Comparison of ENCODE assay signal across 8 cellular contexts in the genomic region with DNA sequence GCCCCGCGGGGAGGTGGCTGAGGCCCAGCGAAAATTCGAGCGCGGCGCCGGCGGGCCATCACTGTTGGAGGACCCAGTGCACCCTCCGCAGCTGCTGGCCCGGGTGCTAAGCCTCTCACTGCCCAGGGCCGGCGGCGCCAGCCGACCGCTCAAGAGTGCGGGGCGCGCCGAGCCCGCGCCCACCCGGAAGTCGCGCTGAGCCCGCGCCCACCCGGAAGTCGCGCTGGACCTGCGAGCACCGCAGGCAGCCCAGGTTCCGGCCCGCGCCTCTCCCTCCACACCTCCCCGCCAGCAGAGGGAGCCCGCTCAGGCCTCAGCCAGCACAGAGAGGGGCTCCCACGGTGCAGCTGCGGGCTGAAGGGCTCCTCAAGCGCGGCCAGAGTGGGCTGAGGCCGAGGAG.
DNase-seq lines count a peak whose midpoint lies in the region; ATAC-seq and TF ChIP-seq lines count a peak whose summit lies in the region.
"Not testable (repeated sequence)": the region's sequence is repeated elsewhere in the genome, so short reads cannot be mapped to it uniquely, and the experiment has no call there.

No MANE protein-coding gene starts in this region.

- H3K9me3 Mint-ChIP-seq in GM23338; activated naive CD8-positive, alpha-beta T cell treated with anti-CD3 and anti-CD28 coated beads, Interleukin-2, amount 10 ng/mL, durations not matched to agents 7 days and 5 days; stimulated activated effector memory CD8-positive, alpha-beta T cell treated with anti-CD3 and anti-CD28 coated beads, Interleukin-12 subunit alpha, Interleukin-12 subunit beta, amount 100 ng/mL, for 72 hours: not testable (repeated sequence)

- H3K4me2 ChIP-seq in GM23338, result not testable (repeated sequence)

- H3K27ac ChIP-seq in GM23338 (ENCODE audit: low read depth), result not testable (repeated sequence)
- H3K27ac ChIP-seq in SJSA1 (peak overlapping the region; percentile 63; the same call in 1 of the 2 replicates), dorsolateral prefrontal cortex (peak overlapping the region in 18 of 59 donors; percentile 53 to 90 (median 72)), right atrium auricular region (peak overlapping the region; percentile 73 to 75), neutrophil (peak overlapping the region; percentile 60), upper lobe of left lung (peak overlapping the region in 3 of 4 donors; percentile 69 to 80 (median 74))

- H2AFZ ChIP-seq in GM23338, result not testable (repeated sequence)

- not testable (repeated sequence) for H3K36me3 Mint-ChIP-seq in GM23338 (ENCODE audit: low read depth); activated naive CD8-positive, alpha-beta T cell treated with anti-CD3 and anti-CD28 coated beads, Interleukin-2, amount 10 ng/mL, durations not matched to agents 7 days and 5 days; stimulated activated effector memory CD8-positive, alpha-beta T cell treated with anti-CD3 and anti-CD28 coated beads, Interleukin-12 subunit alpha, Interleukin-12 subunit beta, amount 100 ng/mL, for 72 hours

- not testable (repeated sequence) for H3K4me1 ChIP-seq in GM23338 (ENCODE audit: insufficient read depth); SJSA1 (replicated peaks); right atrium auricular region; neutrophil (ENCODE audit: control insufficient read depth in 1 of 2, insufficient read depth in 1 of 2, low read depth in 1 of 2, low read length in 1 of 2); upper lobe of left lung

- ATAC-seq in GM23338; activated naive CD8-positive, alpha-beta T cell treated with anti-CD3 and anti-CD28 coated beads, Interleukin-2, amount 10 ng/mL, durations not matched to agents 7 days and 5 days (ENCODE audit: low read depth); stimulated activated effector memory CD8-positive, alpha-beta T cell treated with anti-CD3 and anti-CD28 coated beads, Interleukin-12 subunit alpha, Interleukin-12 subunit beta, amount 100 ng/mL, for 72 hours; upper lobe of left lung (ENCODE audit: low FRiP score in 2 of 2): not testable (repeated sequence)

- H3K27me3 Mint-ChIP-seq in GM23338 (ENCODE audit: insufficient read depth, low read depth, poor library complexity); activated naive CD8-positive, alpha-beta T cell treated with anti-CD3 and anti-CD28 coated beads, Interleukin-2, amount 10 ng/mL, durations not matched to agents 7 days and 5 days: not testable (repeated sequence)

- H3K4me3 ChIP-seq in GM23338 (0 out of 2 replicates have a peak overlapping the region, but pooled peaks have one; percentile 38), SJSA1 (peak overlapping the region; percentile 35), dorsolateral prefrontal cortex (peak overlapping the region in 31 of 59 donors; percentile 24 to 57 (median 42)), right atrium auricular region (peak overlapping the region; percentile 42 to 50), neutrophil (ENCODE audit: low read depth in 1 of 2, low read length in 1 of 2) (peak overlapping the region in 1 of 2 experiments; percentile 43), upper lobe of left lung (peak overlapping the region; percentile 33 to 40 (median 38))

- POLR2A ChIA-PET in activated naive CD8-positive, alpha-beta T cell treated with anti-CD3 and anti-CD28 coated beads, Interleukin-2, amount 10 ng/mL, durations not matched to agents 7 days and 5 days (lab: Charles Lee), result not testable (repeated sequence)

- H3K27me3 ChIP-seq in GM23338 (ENCODE audit: insufficient read depth); SJSA1 (replicated peaks); dorsolateral prefrontal cortex; right atrium auricular region; neutrophil; upper lobe of left lung: not testable (repeated sequence)

- not testable (repeated sequence) for TF ChIP-seq EP300 in upper lobe of left lung (IDR thresholded peaks at IDR 0.05)

- TF ChIP-seq POLR2A in upper lobe of left lung (IDR thresholded peaks at IDR 0.05), result not testable (repeated sequence)

- DNase-seq in GM23338 (ENCODE audit: low spot score); SJSA1 (ENCODE audit: low read depth in 1 of 2, low spot score in 2 of 2); right atrium auricular region (ENCODE audit: low spot score); upper lobe of left lung: not testable (repeated sequence)
- peak; percentile 64 for DNase-seq in activated naive CD8-positive, alpha-beta T cell treated with anti-CD3 and anti-CD28 coated beads, Interleukin-2, amount 10 ng/mL, durations not matched to agents 7 days and 5 days
- peak in 1 of 10 donors; percentile 74 for DNase-seq in dorsolateral prefrontal cortex
- DNase-seq in stimulated activated effector memory CD8-positive, alpha-beta T cell treated with anti-CD3 and anti-CD28 coated beads, Interleukin-12 subunit alpha, Interleukin-12 subunit beta, amount 100 ng/mL, for 72 hours (ENCODE audit: low spot score in 2 of 2), result peak; percentile 54 to 84

- not testable (repeated sequence) for H3K9me2 ChIP-seq in GM23338 (ENCODE audit: insufficient read depth)

- not testable (repeated sequence) for H3K4me1 Mint-ChIP-seq in GM23338; activated naive CD8-positive, alpha-beta T cell treated with anti-CD3 and anti-CD28 coated beads, Interleukin-2, amount 10 ng/mL, durations not matched to agents 7 days and 5 days; stimulated activated effector memory CD8-positive, alpha-beta T cell treated with anti-CD3 and anti-CD28 coated beads, Interleukin-12 subunit alpha, Interleukin-12 subunit beta, amount 100 ng/mL, for 72 hours

- H3K4me3 Mint-ChIP-seq in GM23338; activated naive CD8-positive, alpha-beta T cell treated with anti-CD3 and anti-CD28 coated beads, Interleukin-2, amount 10 ng/mL, durations not matched to agents 7 days and 5 days; stimulated activated effector memory CD8-positive, alpha-beta T cell treated with anti-CD3 and anti-CD28 coated beads, Interleukin-12 subunit alpha, Interleukin-12 subunit beta, amount 100 ng/mL, for 72 hours: not testable (repeated sequence)

- WGBS in upper lobe of left lung, 2 donors, result no CpG with 5 or more reads among the region's 42 CpGs

- H4K20me1 ChIP-seq in GM23338 (replicated peaks; ENCODE audit: insufficient read depth), result not testable (repeated sequence)

- not testable (repeated sequence) for H3K9me3 ChIP-seq in SJSA1 (replicated peaks); right atrium auricular region; neutrophil; upper lobe of left lung

- intact Hi-C loops in dorsolateral prefrontal cortex (cut with DNase I), result not testable (repeated sequence)

- TF ChIP-seq CTCF in GM23338 (conservative IDR thresholded peaks at IDR 0.05; ENCODE audit: low read depth in 2 of 2); neutrophil (IDR thresholded peaks at IDR 0.05): not testable (repeated sequence)
- peak in 12 of 56 donors; percentile 9 to 46 (median 24) for TF ChIP-seq CTCF in dorsolateral prefrontal cortex (IDR thresholded peaks at IDR 0.05 in 54 of 56, conservative IDR thresholded peaks at IDR 0.05 in 2 of 56; ENCODE audit: low read depth in 1 of 56, partially characterized antibody in 56 of 56)
- peak in 1 of 2 donors; percentile 21 for TF ChIP-seq CTCF in right atrium auricular region (IDR thresholded peaks at IDR 0.05)
- peak in 2 of 6 experiments; percentile 8 to 10 for TF ChIP-seq CTCF in upper lobe of left lung (IDR thresholded peaks at IDR 0.05)

- not testable (repeated sequence) for H3K27ac Mint-ChIP-seq in GM23338; activated naive CD8-positive, alpha-beta T cell treated with anti-CD3 and anti-CD28 coated beads, Interleukin-2, amount 10 ng/mL, durations not matched to agents 7 days and 5 days; stimulated activated effector memory CD8-positive, alpha-beta T cell treated with anti-CD3 and anti-CD28 coated beads, Interleukin-12 subunit alpha, Interleukin-12 subunit beta, amount 100 ng/mL, for 72 hours

- H3K36me3 ChIP-seq in GM23338 (ENCODE audit: insufficient read depth); SJSA1; right atrium auricular region; neutrophil; upper lobe of left lung: not testable (repeated sequence)

- not testable (repeated sequence) for H3F3A ChIP-seq in GM23338 (replicated peaks; ENCODE audit: low read depth)

- H3K79me2 ChIP-seq in GM23338 (replicated peaks; ENCODE audit: insufficient read depth), result not testable (repeated sequence)
